8 cellular contexts compared by ENCODE assay signal in the genomic region with DNA sequence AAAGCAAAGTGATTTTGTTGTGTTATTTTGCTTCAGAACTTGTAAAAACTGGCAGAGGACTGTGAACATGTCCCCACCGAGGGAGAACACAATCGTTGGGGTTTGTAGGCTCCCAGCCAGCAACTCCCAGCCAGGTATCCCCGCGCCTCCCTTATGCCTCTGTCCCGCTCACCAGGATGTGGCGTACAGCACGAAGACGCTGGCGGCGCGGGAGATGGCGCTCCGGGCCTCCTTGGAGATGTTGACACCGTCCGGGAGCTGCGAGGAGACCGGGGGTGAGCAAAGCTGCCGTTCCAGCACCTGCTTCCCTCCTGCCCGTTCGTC. TPM values are rescaled to one million over a fixed set of nuclear protein-coding genes. Genes with fewer than 3 reads are reported as not detected.
DNase-seq lines count a peak whose midpoint lies in the region; ATAC-seq, FAIRE-seq and TF ChIP-seq lines count a peak whose summit lies in the region.

No MANE protein-coding gene starts in this region.

- H3K4me1 ChIP-seq in A549 (peaks cover 8% of the 10 kb centered on the region; the same call in 1 of the 3 replicates), foreskin keratinocyte (no peaks in the 10 kb centered on the region), small intestine (ENCODE audit: control insufficient read depth in 2 of 2, insufficient read depth in 1 of 2, low read depth in 1 of 2, low read length in 1 of 2) (no peaks in the 10 kb centered on the region)

- H3K9ac ChIP-seq in SU-DHL-6 (ENCODE audit: low read length): peak overlapping the region; percentile 87

- H3K9me3 ChIP-seq in A549 (no peaks in the 10 kb centered on the region), SU-DHL-6 (ENCODE audit: insufficient read depth, low read length) (no peaks in the 10 kb centered on the region), small intestine (ENCODE audit: control insufficient read depth, low read depth) (no peaks in the 10 kb centered on the region)

- POLR2A ChIA-PET in A549 (lab: Yijun Ruan, JAX): interaction anchor here (0.6 to 2.1 kb wide), 17 partner anchors 9 to 248 kb away, joined by 3 to 22 read pairs (median 4); partner anchors contain the start of genes ALAD, CDC26, FKBP15 and HDHD3

- ATAC-seq in A549 (peak; percentile 25 to 36; a peak in 5 of 6 replicates), foreskin keratinocyte (peak; percentile 38), HG03565 (IDR thresholded peaks at IDR 0.05; ENCODE audit: unreplicated experiment) (no peak)

- no peak for TF ChIP-seq EP300 in A549 (IDR thresholded peaks at IDR 0.05)

- TF ChIP-seq CTCF in A549 (IDR thresholded peaks at IDR 0.05) (no peak), SU-DHL-6 (IDR thresholded peaks at IDR 0.05; ENCODE audit: insufficient read depth, low read length, poor library complexity, severe bottlenecking) (no peak), foreskin keratinocyte (conservative IDR thresholded peaks at IDR 0.05) (peak; percentile 23)

- H3K27me3 ChIP-seq in H7 (ENCODE audit: control insufficient read depth, insufficient read depth, low read length) (no peaks in the 10 kb centered on the region), SU-DHL-6 (ENCODE audit: low read length) (no peaks in the 10 kb centered on the region), foreskin keratinocyte (no peaks in the 10 kb centered on the region), small intestine (ENCODE audit: control insufficient read depth in 2 of 2, insufficient read depth in 2 of 2, low read length in 2 of 2) (no peaks in the 10 kb centered on the region)

- no peak for FAIRE-seq in A549 (lab: Jason Lieb, UNC)
- no peak for FAIRE-seq in small intestine (lab: Jason Lieb, UNC)

- CTCF ChIA-PET in A549 (lab: Yijun Ruan, JAX): interaction anchor here (0.6 to 4.1 kb wide), 17 partner anchors 9 to 248 kb away, joined by 3 to 28 read pairs (median 4); partner anchors contain the start of genes ALAD, CDC26, HDHD3 and PRPF4

- H3K27ac ChIP-seq in A549: peak overlapping the region; percentile 95 to 98
- peak overlapping the region; percentile 92 for H3K27ac ChIP-seq in SU-DHL-6 (ENCODE audit: low read depth, low read length)
- H3K27ac ChIP-seq in foreskin keratinocyte: peak overlapping the region; percentile 93
- H3K27ac ChIP-seq in small intestine (ENCODE audit: low read depth in 1 of 2, low read length in 1 of 2): peak overlapping the region; percentile 43 to 96

- 2% methylated on average over 19 of the region's 20 CpGs for WGBS in A549 (ENCODE audit: missing lambda C conversion rate)
- WGBS in small intestine, 3 donors: 0% methylated on average over 20 of the region's 20 CpGs

- H3K9me2 ChIP-seq in SU-DHL-6 (replicated peaks; ENCODE audit: insufficient read depth, low read length): no peaks in the 10 kb centered on the region

- H2AFZ ChIP-seq in SU-DHL-6 (ENCODE audit: low read depth, low read length, severe bottlenecking): peak overlapping the region; percentile 56

- TF ChIP-seq POLR2A in A549 (IDR thresholded peaks at IDR 0.05; ENCODE audit: low read length): no peak

- DNase-seq in A549 (ENCODE audit: low read depth in 1 of 2, low spot score in 1 of 2) (no peak), H7 (no peak), foreskin keratinocyte (no peak), small intestine (no peak), NCI-H2081 treated with DMSO at 0.1 percent for 48 hours (lab: John Stamatoyannopoulos, UW) (no peak)
- DNase-seq in activated effector memory CD4-positive, alpha-beta T cell treated with anti-CD3 and anti-CD28 coated beads, Interleukin-2, amount 50 U/mL, for 16 hours: no peak

- H3K4me2 ChIP-seq in A549 (peak overlapping the region; percentile 78), SU-DHL-6 (ENCODE audit: low read depth, low read length, poor library complexity, severe bottlenecking) (peak overlapping the region; percentile 73)

- H3K4me3 ChIP-seq in A549: peak overlapping the region; percentile 70
- peak overlapping the region; percentile 93 for H3K4me3 ChIP-seq in H7 (ENCODE audit: insufficient read depth, low read depth, low read length)
- H3K4me3 ChIP-seq in SU-DHL-6 (ENCODE audit: insufficient read depth, low read length, poor library complexity, severe bottlenecking): peak overlapping the region; percentile 88
- peak overlapping the region; percentile 70 to 73 for H3K4me3 ChIP-seq in small intestine (ENCODE audit: low read depth in 1 of 2, low read length in 2 of 2)

- H3F3A ChIP-seq in SU-DHL-6 (ENCODE audit: insufficient read depth): peaks cover 19% of the 10 kb centered on the region

- H3K36me3 ChIP-seq in H7 (replicated peaks; ENCODE audit: control insufficient read depth, insufficient read depth, low read length): peaks cover 13% of the 10 kb centered on the region
- H3K36me3 ChIP-seq in SU-DHL-6 (ENCODE audit: low read length): peaks cover 9% of the 10 kb centered on the region; the same call in 1 of the 2 replicates
- H3K36me3 ChIP-seq in small intestine (ENCODE audit: control insufficient read depth in 2 of 2, insufficient read depth in 2 of 2, low read length in 2 of 2): peaks cover 0 to 4% of the 10 kb centered on the region in 2 donors

- H3K79me2 ChIP-seq in SU-DHL-6 (ENCODE audit: insufficient read depth, low read length): peaks cover 28% of the 10 kb centered on the region

- no peaks in the 10 kb centered on the region for H4K20me1 ChIP-seq in SU-DHL-6 (ENCODE audit: low read depth, low read length)

- no peak for TF ChIP-seq RAD21 in A549 (conservative IDR thresholded peaks at IDR 0.05 in 1 of 2, IDR thresholded peaks at IDR 0.05 in 1 of 2)

TF ChIP-seq in A549, 52 proteins besides CTCF, POLR2A, EP300 and RAD21:
- TF ChIP-seq KDM1A (IDR thresholded peaks at IDR 0.05; ENCODE audit: low read depth): no peak
- TF ChIP-seq NR3C1 (IDR thresholded peaks at IDR 0.05): no peak
- no peak for TF ChIP-seq RNF2 (IDR thresholded peaks at IDR 0.05; ENCODE audit: borderline replicate concordance, low read depth)
- no peak for TF ChIP-seq EHMT2 (IDR thresholded peaks at IDR 0.05; ENCODE audit: low read depth)
- TF ChIP-seq JUNB (IDR thresholded peaks at IDR 0.05): no peak
- TF ChIP-seq ZFP36 (IDR thresholded peaks at IDR 0.05; ENCODE audit: borderline replicate concordance, partially characterized antibody): no peak
- TF ChIP-seq HOXB13 (CRISPR knock-in tag; IDR thresholded peaks at IDR 0.05; ENCODE audit: low read depth): no peak

RNA-seq across cellular contexts. Expression of gene POLE3, which starts 0.6 kb away (rescaled TPM):
- polyA plus RNA-seq in A549 (2011; rRNA removed) (129 and 143 TPM in 2 replicates), A549 (2017; fragmentation: RNase III; extraction: RNeasy Plus Mini Kit Qiagen cat#74134 plus additional on column Dnase treatment) (92.2 to 99.8 TPM (median 95.9 TPM) in 3 replicates), foreskin keratinocyte (58.9 and 70.0 TPM in 2 replicates), small intestine (10 to 100 TPM; 15.7 to 43.8 (median 19.5) TPM)
- polyA plus RNA-seq in A549 (2012; cell fraction: cytosol; rRNA removed): 80.0 and 85.8 TPM in 2 replicates
- polyA plus RNA-seq in A549 (2012; cell fraction: nucleus; rRNA removed): 58.3 and 66.1 TPM in 2 replicates
- polyA minus RNA-seq in A549 (2011; rRNA and poly(A)+ RNA removed): 34.2 and 38.5 TPM in 2 replicates
- 61.2 and 61.6 TPM in 2 replicates for total RNA-seq in H7 (2014; rRNA removed; shearing (Covaris generic))
- total RNA-seq in foreskin keratinocyte: 63.7 and 67.4 TPM in 2 replicates

RNA-seq across cellular contexts. Expression of gene C9orf43, which starts 0.7 kb away (rescaled TPM):
- polyA plus RNA-seq in A549 (2011; rRNA removed): 0.89 and 1.0 TPM in 2 replicates
- polyA plus RNA-seq in A549 (2012; cell fraction: cytosol; rRNA removed): 0.41 and 0.60 TPM in 2 replicates
- polyA plus RNA-seq in A549 (2012; cell fraction: nucleus; rRNA removed): 0.20 and 0.26 TPM in 2 replicates
- 0.50 to 1.1 TPM (median 0.85 TPM) in 3 replicates for polyA plus RNA-seq in A549 (2017; fragmentation: RNase III; extraction: RNeasy Plus Mini Kit Qiagen cat#74134 plus additional on column Dnase treatment)
- polyA minus RNA-seq in A549 (2011; rRNA and poly(A)+ RNA removed): 0.37 and 1.5 TPM in 2 replicates
- 0.41 and 0.42 TPM in 2 replicates for total RNA-seq in H7 (2014; rRNA removed; shearing (Covaris generic))
- 0.34 and 0.42 TPM in 2 replicates for total RNA-seq in foreskin keratinocyte
- 0.32 and 0.39 TPM in 2 replicates for polyA plus RNA-seq in foreskin keratinocyte
- polyA plus RNA-seq in small intestine: under 1 TPM in 2 of 3 donors, not detected in 1; 0.42 to 0.81 TPM

RNA-seq across cellular contexts. Expression of gene ALAD, which starts 8.8 kb away (rescaled TPM):
- 5.7 and 9.5 TPM in 2 replicates for polyA plus RNA-seq in A549 (2011; rRNA removed)
- 6.6 and 7.9 TPM in 2 replicates for polyA plus RNA-seq in A549 (2012; cell fraction: cytosol; rRNA removed)
- polyA plus RNA-seq in A549 (2012; cell fraction: nucleus; rRNA removed): 13.6 and 18.5 TPM in 2 replicates
- polyA plus RNA-seq in A549 (2017; fragmentation: RNase III; extraction: RNeasy Plus Mini Kit Qiagen cat#74134 plus additional on column Dnase treatment): 15.6 to 19.6 TPM (median 18.5 TPM) in 3 replicates
- 6.2 and 10.8 TPM in 2 replicates for polyA minus RNA-seq in A549 (2011; rRNA and poly(A)+ RNA removed)
- 10.9 and 11.6 TPM in 2 replicates for total RNA-seq in H7 (2014; rRNA removed; shearing (Covaris generic))
- 10.6 and 12.0 TPM in 2 replicates for total RNA-seq in foreskin keratinocyte
- polyA plus RNA-seq in foreskin keratinocyte: 8.2 and 8.9 TPM in 2 replicates
- 10 to 100 TPM; 33.5 to 97.7 (median 41.3) TPM for polyA plus RNA-seq in small intestine

RNA-seq across cellular contexts. Expression of gene HDHD3, which starts 33.1 kb away (rescaled TPM):
- polyA plus RNA-seq in A549 (2011; rRNA removed): 17.5 and 22.2 TPM in 2 replicates
- polyA plus RNA-seq in A549 (2012; cell fraction: cytosol; rRNA removed): 29.8 and 35.9 TPM in 2 replicates
- 51.2 and 52.4 TPM in 2 replicates for polyA plus RNA-seq in A549 (2012; cell fraction: nucleus; rRNA removed)
- polyA plus RNA-seq in A549 (2017; fragmentation: RNase III; extraction: RNeasy Plus Mini Kit Qiagen cat#74134 plus additional on column Dnase treatment): 17.0 to 22.6 TPM (median 21.0 TPM) in 3 replicates
- polyA minus RNA-seq in A549 (2011; rRNA and poly(A)+ RNA removed): 18.6 and 25.0 TPM in 2 replicates
- total RNA-seq in H7 (2014; rRNA removed; shearing (Covaris generic)): 26.2 and 36.2 TPM in 2 replicates
- total RNA-seq in foreskin keratinocyte: 11.9 and 12.3 TPM in 2 replicates
- 17.1 and 18.6 TPM in 2 replicates for polyA plus RNA-seq in foreskin keratinocyte
- polyA plus RNA-seq in small intestine: 100 to 1,000 TPM in 2 of 3 donors, 10 to 100 TPM in 1; 96.9 to 370 (median 249) TPM

RNA-seq across cellular contexts. Expression of gene RGS3, which starts 53.7 kb away (rescaled TPM):
- polyA plus RNA-seq in A549 (2011; rRNA removed): 19.6 and 21.5 TPM in 2 replicates
- 26.3 and 27.7 TPM in 2 replicates for polyA plus RNA-seq in A549 (2012; cell fraction: cytosol; rRNA removed)
- polyA plus RNA-seq in A549 (2012; cell fraction: nucleus; rRNA removed): 51.2 and 52.4 TPM in 2 replicates
- 17.1 to 22.9 TPM (median 20.8 TPM) in 3 replicates for polyA plus RNA-seq in A549 (2017; fragmentation: RNase III; extraction: RNeasy Plus Mini Kit Qiagen cat#74134 plus additional on column Dnase treatment)
- polyA minus RNA-seq in A549 (2011; rRNA and poly(A)+ RNA removed): 29.2 and 29.6 TPM in 2 replicates
- 18.2 and 22.4 TPM in 2 replicates for total RNA-seq in H7 (2014; rRNA removed; shearing (Covaris generic))
- total RNA-seq in foreskin keratinocyte: 24.9 and 38.9 TPM in 2 replicates
- polyA plus RNA-seq in foreskin keratinocyte: 22.3 and 36.0 TPM in 2 replicates
- 10 to 100 TPM; 23.0 to 37.0 (median 27.6) TPM for polyA plus RNA-seq in small intestine
